9 cellular contexts compared by ENCODE assay signal in the genomic region with DNA sequence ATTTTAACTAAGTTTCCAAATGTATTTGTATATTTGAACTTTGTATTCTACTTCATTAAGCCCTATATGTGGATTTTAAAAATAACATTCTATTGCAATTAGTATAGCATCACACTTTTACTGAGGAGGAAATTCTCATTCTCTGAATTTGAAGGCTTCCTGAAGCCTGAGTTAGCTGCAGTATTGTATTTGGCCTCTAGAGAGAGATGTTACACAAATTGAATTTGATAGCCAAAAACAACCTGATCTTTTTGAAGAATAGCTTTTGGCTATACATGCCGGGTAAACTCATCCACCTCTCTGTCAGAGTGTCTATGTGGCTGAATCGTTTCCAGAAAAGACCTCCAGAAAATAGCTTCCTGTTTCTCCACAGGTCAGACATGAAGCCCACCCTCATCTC.
DNase-seq lines count a peak whose midpoint lies in the region; ATAC-seq, FAIRE-seq and TF ChIP-seq lines count a peak whose summit lies in the region.
"Had no signal": no experiment of that assay in that cellular context is flagged by ENCODE, and none has a peak within 500 bp of the region (broad histone marks: within the 10 kb centered on the region; RNA-seq: fewer than 3 reads in every experiment).

No MANE protein-coding gene starts in this region.

- H3K4me3 Mint-ChIP-seq in T-helper 17 cell: peak overlapping the region; percentile 36
- H3K4me3 Mint-ChIP-seq: IgD-negative memory B cell had no signal

- H3K27me3 Mint-ChIP-seq in T-helper 17 cell: peaks cover 8% of the 10 kb centered on the region

- no peaks in the 10 kb centered on the region for H3K4me1 ChIP-seq in left ventricle myocardium inferior

- H3K4me3 ChIP-seq in left ventricle myocardium inferior: no peak overlapping the region
- no peak overlapping the region for H3K4me3 ChIP-seq in fibroblast of the aortic adventitia (ENCODE audit: low read depth, low read length)

- DNase-seq in left ventricle myocardium inferior (no peak), cardiac septum (ENCODE audit: low spot score) (no peak), T-helper 17 cell (no peak), fibroblast of the aortic adventitia (ENCODE audit: low read depth) (peak; percentile 2), urothelium cell line (ENCODE audit: low spot score) (peak; percentile 16), NCI-H2029 (lab: John Stamatoyannopoulos, UW) (no peak), DMS153 treated with DMSO at 0.1 percent for 48 hours (lab: John Stamatoyannopoulos, UW; ENCODE audit: unreplicated experiment) (no peak)
- DNase-seq in stimulated activated CD4-positive, alpha-beta T cell treated with anti-CD3 and anti-CD28 coated beads, Interleukin-15, amount 100 ng/mL, for 24 hours: no peak

- H3K27ac Mint-ChIP-seq in T-helper 17 cell: no peak overlapping the region
- H3K27ac Mint-ChIP-seq: IgD-negative memory B cell had no signal

- H3K27me3 ChIP-seq in left ventricle myocardium inferior (ENCODE audit: low read depth): peaks cover 34% of the 10 kb centered on the region

- peaks cover 3% of the 10 kb centered on the region for H3K36me3 Mint-ChIP-seq in T-helper 17 cell (ENCODE audit: low read depth)
- H3K36me3 Mint-ChIP-seq: IgD-negative memory B cell had no signal

- no peaks in the 10 kb centered on the region for H3K36me3 ChIP-seq in left ventricle myocardium inferior

- FAIRE-seq in urothelium cell line (lab: Jason Lieb, UNC): no peak

- peak; percentile 55 for ATAC-seq in T-helper 17 cell

- H3K4me1 Mint-ChIP-seq in T-helper 17 cell: peaks cover 8% of the 10 kb centered on the region
- H3K4me1 Mint-ChIP-seq: IgD-negative memory B cell had no signal

- H3K27ac ChIP-seq in left ventricle myocardium inferior (replicated peaks): no peak overlapping the region

- intact Hi-C loops in left ventricle myocardium inferior (cut with micrococcal nuclease): no loop called here
- intact Hi-C loops in cardiac septum (cut with DNase I): no loop called here

- H3K9me3 ChIP-seq in left ventricle myocardium inferior (replicated peaks) (no peaks in the 10 kb centered on the region), T-helper 17 cell (ENCODE audit: control insufficient read depth, low read length, poor library complexity, severe bottlenecking) (no peaks in the 10 kb centered on the region)

- peak; percentile 40 for TF ChIP-seq CTCF in left ventricle myocardium inferior (IDR thresholded peaks at IDR 0.05; ENCODE audit: borderline replicate concordance)
- peak; percentile 35 for TF ChIP-seq CTCF in fibroblast of the aortic adventitia (IDR thresholded peaks at IDR 0.05; ENCODE audit: insufficient read depth, low read length)

Comparison
In these comparisons a context has a peak if more than half of its experiments do, and no peak if none do; other contexts are left out.
1. DNase-seq: peak in fibroblast of the aortic adventitia (single experiment) and urothelium cell line (single experiment); none in left ventricle myocardium inferior (single experiment), cardiac septum (single experiment), T-helper 17 cell (0 of 3), stimulated activated CD4-positive, alpha-beta T cell treated with anti-CD3 and anti-CD28 coated beads, Interleukin-15, amount 100 ng/mL, for 24 hours (single experiment), NCI-H2029 (single experiment) and DMS153 treated with DMSO at 0.1 percent for 48 hours (single experiment).